ENCODE assay signal across 5 cellular contexts in genomic region chr5:17603880-17604279, GRCh38. TPM values are rescaled to one million over a fixed set of nuclear protein-coding genes. Genes with fewer than 3 reads are reported as not detected.
"Had no signal": no experiment of that assay in that cellular context is flagged by ENCODE, and none has a peak within 500 bp of the region (broad histone marks: within the 10 kb centered on the region; RNA-seq: fewer than 3 reads in every experiment).

TSS of gene TAF11L11 (plus strand) at chr5:17604183.

RNA-seq across cellular contexts. Expression of gene TAF11L11, which starts in this region (rescaled TPM):
- total RNA-seq: LHCN-M2, PC-3, Peyer's patch, Right ventricle myocardium superior, SJSA1 had no signal
